ENCODE assay signal across 3 cellular contexts in genomic region chrX:30666094-30666493, GRCh38.
"Had no signal": no experiment of that assay in that cellular context is flagged by ENCODE, and none has a peak within 500 bp of the region (broad histone marks: within the 10 kb centered on the region; RNA-seq: fewer than 3 reads in every experiment).

No MANE protein-coding gene starts in this region.

- DNase-seq: GDM1, GF-D8 had no signal

- ATAC-seq: GM12878 had no signal

- H3K4me3 ChIP-seq: GM12878 had no signal
